13 cellular contexts compared by ENCODE assay signal in the genomic region with DNA sequence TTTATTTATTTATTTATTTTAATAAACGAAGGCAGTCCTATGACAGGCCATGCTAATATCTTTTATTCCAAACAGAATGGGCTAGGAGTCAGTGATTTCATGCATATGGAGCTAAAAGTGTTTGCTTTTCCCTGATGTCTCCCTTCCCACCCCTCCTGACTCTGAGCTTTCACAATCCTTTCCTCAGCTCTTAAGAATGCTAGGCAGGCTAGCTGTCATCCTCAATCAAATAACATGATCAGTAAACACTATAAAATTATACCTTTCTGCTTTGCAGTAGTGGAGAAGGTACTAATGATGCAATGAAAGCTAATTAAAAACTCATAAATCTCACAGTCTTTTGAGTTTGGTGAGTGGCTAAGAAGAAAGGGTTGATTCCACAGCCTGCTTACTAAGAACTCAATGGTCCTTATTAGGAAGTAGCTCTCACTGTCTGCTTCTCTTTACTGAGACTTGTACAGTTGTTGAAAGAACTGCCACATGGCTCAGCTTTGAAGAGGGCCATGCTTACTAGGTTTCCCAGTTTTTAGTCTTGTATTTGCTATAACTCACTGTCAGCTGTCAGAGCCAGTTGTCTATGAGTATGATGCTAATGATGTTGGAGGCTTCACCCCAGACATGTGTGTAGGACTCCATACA.
DNase-seq lines count a peak whose midpoint lies in the region; ATAC-seq and TF ChIP-seq lines count a peak whose summit lies in the region.
"Had no signal": no experiment of that assay in that cellular context is flagged by ENCODE, and none has a peak within 500 bp of the region (broad histone marks: within the 10 kb centered on the region; RNA-seq: fewer than 3 reads in every experiment).

No MANE protein-coding gene starts in this region.

- TF ChIP-seq CTCF in astrocyte of the spinal cord (IDR thresholded peaks at IDR 0.05; ENCODE audit: low read depth, low read length): no peak
- TF ChIP-seq CTCF in GM10248 (IDR thresholded peaks at IDR 0.05; ENCODE audit: control extremely low read depth, extremely low read depth, low read depth, missing control alignments): no peak

- H3K9me3 ChIP-seq in MG63: no peaks in the 10 kb centered on the region

- CTCF ChIA-PET in GM10248 (lab: Yijun Ruan, JAX): interaction anchor here (1.2 kb wide), 1 partner anchor 372 kb away, joined by 3 read pairs; no protein-coding TSS in a partner anchor

- H3K27me3 ChIP-seq in MG63: no peaks in the 10 kb centered on the region

- no peak for ATAC-seq in GM18873 (IDR thresholded peaks at IDR 0.05; ENCODE audit: low FRiP score, unreplicated experiment)

- in situ Hi-C loops in astrocyte of the spinal cord (cut with HindIII; ENCODE audit: low sequenced_read_pairs): no loop called here

- no peaks in the 10 kb centered on the region for H3K36me3 ChIP-seq in MG63

- H3K4me3 ChIP-seq in MG63 (no peak overlapping the region), astrocyte of the spinal cord (ENCODE audit: low read depth, low read length) (no peak overlapping the region)

- POLR2A ChIA-PET in GM10248 (lab: Yijun Ruan, JAX): no interaction called here

- peak; percentile 55 for DNase-seq in AG08395 (ENCODE audit: low spot score)
- DNase-seq in MG63: peak; percentile 7
- DNase-seq in astrocyte of the spinal cord (ENCODE audit: low read depth, low spot score): peak; percentile 49
- DNase-seq in kidney glomerular epithelial cell (lab: John Stamatoyannopoulos, UW): peak; percentile 89
- DNase-seq in MV-4-11 (lab: John Stamatoyannopoulos, UW): no peak
- DNase-seq in GM10248 (ENCODE audit: extremely low spot score): no peak
- no peak for DNase-seq in NCI-H1048 (lab: John Stamatoyannopoulos, UW)
- DNase-seq: C1 segment of cervical spinal cord, mesendoderm, NCI-H2171 treated with DMSO at 0.1 percent for 48 hours, small intestine, T-helper 1 cell had no signal

Comparison
In these comparisons a context has a peak if more than half of its experiments do, and no peak if none do; other contexts are left out.
1. DNase-seq: peak in AG08395 (single experiment), MG63 (single experiment), astrocyte of the spinal cord (single experiment) and kidney glomerular epithelial cell (single experiment); none in MV-4-11 (single experiment), GM10248 (single experiment) and NCI-H1048 (single experiment).